In genomic region chr6:89116702-89117101, GRCh38 we compare ENCODE assay signal across 1 cellular context.
TF ChIP-seq lines count a peak whose summit lies in the region.

No MANE protein-coding gene starts in this region.

TF ChIP-seq in endothelial cell of umbilical vein, 7 proteins besides CTCF, POLR2A, EP300 and RAD21:
- TF ChIP-seq FOS (IDR thresholded peaks at IDR 0.05; ENCODE audit: borderline replicate concordance, insufficient read depth, low read length) (no peak), MYC (IDR thresholded peaks at IDR 0.05; ENCODE audit: low read depth, low read length) (no peak), GATA2 (IDR thresholded peaks at IDR 0.05; ENCODE audit: insufficient read depth, insufficient read length, low read depth, low read length) (no peak), MAX (IDR thresholded peaks at IDR 0.05; ENCODE audit: insufficient read depth, insufficient read length) (no peak), POLR2AphosphoS5 (IDR thresholded peaks at IDR 0.05; ENCODE audit: insufficient read depth, low read depth, low read length) (no peak), EZH2 (IDR thresholded peaks at IDR 0.05; ENCODE audit: borderline replicate concordance, low read depth, low read length, severe bottlenecking) (no peak), JUN (IDR thresholded peaks at IDR 0.05; ENCODE audit: borderline replicate concordance, insufficient read depth, insufficient read length, low read depth) (no peak)
TF ChIP-seq in endothelial cell of umbilical vein: peak in this region for 0.
